In genomic region chr3:188084751-188085595, GRCh38 we compare ENCODE assay signal across 1 cellular context.
TF ChIP-seq lines count a peak whose summit lies in the region.

No MANE protein-coding gene starts in this region.

TF ChIP-seq in HepG2, 621 proteins besides CTCF, POLR2A, EP300 and RAD21 (continued from another document):
- TF ChIP-seq ZNF609 (CRISPR knock-in tag; IDR thresholded peaks at IDR 0.05; ENCODE audit: borderline replicate concordance): no peak
- TF ChIP-seq SALL1 (CRISPR knock-in tag; IDR thresholded peaks at IDR 0.05): 0 out of 2 replicates have a peak, but pooled peaks have one; percentile 20
- peak; percentile 26; the same call in 1 of the 2 replicates for TF ChIP-seq STAG1 (CRISPR knock-in tag; IDR thresholded peaks at IDR 0.05)
- no peak for TF ChIP-seq WIZ (CRISPR knock-in tag; IDR thresholded peaks at IDR 0.05)
- 0 out of 2 replicates have a peak, but pooled peaks have one; percentile 29 for TF ChIP-seq MAX (IDR thresholded peaks at IDR 0.05)
- no peak for TF ChIP-seq ZNF256 (CRISPR knock-in tag; conservative IDR thresholded peaks at IDR 0.05)
- no peak for TF ChIP-seq ZNF512B (CRISPR knock-in tag; IDR thresholded peaks at IDR 0.05; ENCODE audit: borderline replicate concordance)
